1 cellular context compared by ENCODE assay signal in the genomic region with DNA sequence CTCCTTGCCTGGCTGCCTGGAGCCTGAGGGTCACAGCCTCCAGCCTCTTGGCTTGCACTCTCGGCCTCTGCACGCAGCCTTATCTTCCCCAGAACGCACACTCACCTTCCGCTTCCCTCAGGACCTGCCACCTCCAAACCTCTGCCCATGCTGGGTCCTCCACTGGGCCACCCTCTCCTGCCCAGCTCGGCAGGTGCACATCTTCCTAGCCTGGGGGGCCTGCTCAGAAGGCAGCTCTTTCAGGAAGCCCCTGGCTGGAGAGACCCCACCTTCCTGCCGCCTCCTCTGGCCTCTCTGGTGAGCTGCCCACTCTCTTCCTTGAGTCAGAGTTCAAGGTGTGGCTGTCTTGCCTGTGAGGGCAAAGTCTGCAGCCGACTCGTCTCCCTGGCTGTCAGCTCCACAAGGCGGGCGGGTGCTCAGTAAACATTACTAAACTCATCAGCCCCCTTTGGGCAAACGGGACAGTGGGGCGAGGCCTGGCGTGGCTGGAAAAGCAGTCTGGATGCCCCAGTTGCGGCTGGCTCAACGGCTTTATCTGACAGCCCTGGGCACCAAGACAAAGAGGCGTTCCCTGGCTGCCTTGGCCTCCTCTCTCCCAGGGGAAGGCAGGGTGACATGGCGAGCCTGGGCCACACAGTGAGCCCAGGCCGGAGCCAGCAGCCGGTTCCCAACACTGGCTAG.
TF ChIP-seq lines count a peak whose summit lies in the region.

No MANE protein-coding gene starts in this region.

TF ChIP-seq in A549, 52 proteins besides CTCF, POLR2A, EP300 and RAD21 (continued from another document):
- no peak for TF ChIP-seq REST (IDR thresholded peaks at IDR 0.05)
- TF ChIP-seq MYC (IDR thresholded peaks at IDR 0.05; ENCODE audit: borderline replicate concordance, low read length) = no peak
- TF ChIP-seq RNF2 (IDR thresholded peaks at IDR 0.05; ENCODE audit: borderline replicate concordance, low read depth) = no peak
- peak; percentile 56; the same call in 1 of the 2 replicates for TF ChIP-seq GATA3 (IDR thresholded peaks at IDR 0.05; ENCODE audit: borderline replicate concordance)
- TF ChIP-seq, protein P1, sequence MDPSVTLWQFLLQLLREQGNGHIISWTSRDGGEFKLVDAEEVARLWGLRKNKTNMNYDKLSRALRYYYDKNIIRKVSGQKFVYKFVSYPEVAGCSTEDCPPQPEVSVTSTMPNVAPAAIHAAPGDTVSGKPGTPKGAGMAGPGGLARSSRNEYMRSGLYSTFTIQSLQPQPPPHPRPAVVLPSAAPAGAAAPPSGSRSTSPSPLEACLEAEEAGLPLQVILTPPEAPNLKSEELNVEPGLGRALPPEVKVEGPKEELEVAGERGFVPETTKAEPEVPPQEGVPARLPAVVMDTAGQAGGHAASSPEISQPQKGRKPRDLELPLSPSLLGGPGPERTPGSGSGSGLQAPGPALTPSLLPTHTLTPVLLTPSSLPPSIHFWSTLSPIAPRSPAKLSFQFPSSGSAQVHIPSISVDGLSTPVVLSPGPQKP (IDR thresholded peaks at IDR 0.05; ENCODE audit: low read depth, low read length) = no peak
TF ChIP-seq in A549: peak in this region for 7.
